In genomic region chr16:4915226-4915761, GRCh38 we compare ENCODE assay signal across 15 cellular contexts. TPM values are rescaled to one million over a fixed set of nuclear protein-coding genes. Genes with fewer than 3 reads are reported as not detected.
DNase-seq lines count a peak whose midpoint lies in the region; ATAC-seq and TF ChIP-seq lines count a peak whose summit lies in the region.
"Had no signal": no experiment of that assay in that cellular context is flagged by ENCODE, and none has a peak within 500 bp of the region (broad histone marks: within the 10 kb centered on the region; RNA-seq: fewer than 3 reads in every experiment).

No MANE protein-coding gene starts in this region.

- BruUV-seq in MCF 10A (replicated peaks; lab: Mats Ljungman, UMichigan), result no TSS peak

- H3K4me3 Mint-ChIP-seq in MCF 10A (ENCODE audit: unreplicated experiment) (no peak overlapping the region), progenitor cell of endocrine pancreas (ENCODE audit: low read depth) (no peak overlapping the region)
- H3K4me3 Mint-ChIP-seq in stimulated activated naive CD8-positive, alpha-beta T cell treated with anti-CD3 and anti-CD28 coated beads, Interleukin-15, amount 100 ng/mL, for 72 hours, result no peak overlapping the region
- H3K4me3 Mint-ChIP-seq: activated T-helper 17 cell treated with anti-CD3 and anti-CD28 coated beads, Interleukin-2, amount 50 U/mL, for 72 hours; CD8-positive, alpha-beta T cell; IgD-negative memory B cell had no signal

- intact Hi-C loops in MCF 10A (cut with micrococcal nuclease), result no loop called here

- POLR2A ChIA-PET in MCF 10A (lab: Yijun Ruan, JAX), result interaction anchor here (0.6 to 0.9 kb wide), 5 partner anchors 30 to 700 kb away, joined by 3 to 5 read pairs (median 3); no protein-coding TSS in a partner anchor

- DNase-seq in AG20443 (ENCODE audit: low spot score) (peak; percentile 77), LHCN-M2 (ENCODE audit: low read depth) (peak; percentile 100), MCF 10A (ENCODE audit: unreplicated experiment) (peak; percentile 34), myocyte (ENCODE audit: low read depth) (peak; percentile 100), coronary artery (ENCODE audit: low spot score) (no peak), progenitor cell of endocrine pancreas (ENCODE audit: low spot score, unreplicated experiment) (no peak)
- DNase-seq in stimulated activated naive CD8-positive, alpha-beta T cell treated with anti-CD3 and anti-CD28 coated beads, Interleukin-15, amount 100 ng/mL, for 72 hours, result no peak
- DNase-seq: CD8-positive, alpha-beta T cell; colonic mucosa; hypothalamus; small intestine had no signal

- H3K9me3 Mint-ChIP-seq in MCF 10A (ENCODE audit: unreplicated experiment), result no peaks in the 10 kb centered on the region
- H3K9me3 Mint-ChIP-seq in stimulated activated naive CD8-positive, alpha-beta T cell treated with anti-CD3 and anti-CD28 coated beads, Interleukin-15, amount 100 ng/mL, for 72 hours, result no peaks in the 10 kb centered on the region
- no peaks in the 10 kb centered on the region for H3K9me3 Mint-ChIP-seq in progenitor cell of endocrine pancreas (ENCODE audit: low read depth)
- H3K9me3 Mint-ChIP-seq: activated T-helper 17 cell treated with anti-CD3 and anti-CD28 coated beads, Interleukin-2, amount 50 U/mL, for 72 hours; CD8-positive, alpha-beta T cell had no signal

- H3K36me3 Mint-ChIP-seq in MCF 10A (ENCODE audit: insufficient read depth, unreplicated experiment) (peaks cover 44% of the 10 kb centered on the region), progenitor cell of endocrine pancreas (ENCODE audit: insufficient read depth) (peaks cover 2% of the 10 kb centered on the region)
- H3K36me3 Mint-ChIP-seq: CD8-positive, alpha-beta T cell had no signal

- peaks cover 23% of the 10 kb centered on the region for H3K4me1 Mint-ChIP-seq in MCF 10A (ENCODE audit: insufficient read depth, unreplicated experiment)
- H3K4me1 Mint-ChIP-seq in stimulated activated naive CD8-positive, alpha-beta T cell treated with anti-CD3 and anti-CD28 coated beads, Interleukin-15, amount 100 ng/mL, for 72 hours, result no peaks in the 10 kb centered on the region
- H3K4me1 Mint-ChIP-seq in progenitor cell of endocrine pancreas (ENCODE audit: low read depth), result peaks cover 8% of the 10 kb centered on the region
- H3K4me1 Mint-ChIP-seq: activated T-helper 17 cell treated with anti-CD3 and anti-CD28 coated beads, Interleukin-2, amount 50 U/mL, for 72 hours; IgD-negative memory B cell had no signal

- TF ChIP-seq CTCF in MCF 10A (IDR thresholded peaks at IDR 0.05; ENCODE audit: unreplicated experiment), result no peak
- TF ChIP-seq CTCF in coronary artery (IDR thresholded peaks at IDR 0.05), result no peak
- no peak for TF ChIP-seq CTCF in progenitor cell of endocrine pancreas (IDR thresholded peaks at IDR 0.05; ENCODE audit: unreplicated experiment)

- H3K27ac Mint-ChIP-seq in MCF 10A (ENCODE audit: low read depth, unreplicated experiment) (no peak overlapping the region), progenitor cell of endocrine pancreas (no peak overlapping the region)
- no peak overlapping the region for H3K27ac Mint-ChIP-seq in stimulated activated naive CD8-positive, alpha-beta T cell treated with anti-CD3 and anti-CD28 coated beads, Interleukin-15, amount 100 ng/mL, for 72 hours
- H3K27ac Mint-ChIP-seq: activated T-helper 17 cell treated with anti-CD3 and anti-CD28 coated beads, Interleukin-2, amount 50 U/mL, for 72 hours; CD8-positive, alpha-beta T cell; IgD-negative memory B cell had no signal

- no peak for ATAC-seq in stimulated activated naive CD8-positive, alpha-beta T cell treated with anti-CD3 and anti-CD28 coated beads, Interleukin-15, amount 100 ng/mL, for 72 hours
- ATAC-seq in GM18873 (IDR thresholded peaks at IDR 0.05; ENCODE audit: low FRiP score, unreplicated experiment), result no peak
- ATAC-seq: activated T-helper 17 cell treated with anti-CD3 and anti-CD28 coated beads, Interleukin-2, amount 50 U/mL, for 72 hours; CD8-positive, alpha-beta T cell had no signal

- CTCF ChIA-PET in MCF 10A (lab: Yijun Ruan, JAX), result interaction anchor here (1.3 kb wide), 1 partner anchor 20 kb away, joined by 3 read pairs; no protein-coding TSS in a partner anchor

- H3K4me3 ChIP-seq in coronary artery, result no peak overlapping the region
- H3K4me3 ChIP-seq: colonic mucosa had no signal

- H3K27ac ChIP-seq in coronary artery, result no peak overlapping the region
- H3K27ac ChIP-seq: colonic mucosa had no signal

- H3K27me3 Mint-ChIP-seq in MCF 10A (ENCODE audit: insufficient read depth, unreplicated experiment) (no peaks in the 10 kb centered on the region), progenitor cell of endocrine pancreas (no peaks in the 10 kb centered on the region)
- H3K27me3 Mint-ChIP-seq in stimulated activated naive CD8-positive, alpha-beta T cell treated with anti-CD3 and anti-CD28 coated beads, Interleukin-15, amount 100 ng/mL, for 72 hours, result no peaks in the 10 kb centered on the region
- H3K27me3 Mint-ChIP-seq: activated T-helper 17 cell treated with anti-CD3 and anti-CD28 coated beads, Interleukin-2, amount 50 U/mL, for 72 hours had no signal

RNA-seq across cellular contexts. Expression of gene PPL, which starts 21.7 kb away (rescaled TPM):
- 0.13 and 0.86 TPM in 2 replicates for total RNA-seq in LHCN-M2 (2014; rRNA removed)
- 0.58 TPM for polyA plus RNA-seq in LHCN-M2 (2012)
- total RNA-seq in MCF 10A (2022), result 49.1 and 50.1 TPM in 2 replicates
- 5.9 and 25.4 TPM in 2 replicates for total RNA-seq in myocyte
- 4.0 TPM for polyA plus RNA-seq in myocyte (2012)
- total RNA-seq in progenitor cell of endocrine pancreas, result 62.7 and 64.1 TPM in 2 replicates
- total RNA-seq: activated T-helper 17 cell treated with anti-CD3 and anti-CD28 coated beads, Interleukin-2, amount 50 U/mL, for 72 hours; CD8-positive, alpha-beta T cell; mononuclear cell had no signal

RNA-seq across cellular contexts. Expression of gene SEC14L5, which starts 42.8 kb away (rescaled TPM):
- not detected in 2 replicates for total RNA-seq in LHCN-M2 (2014; rRNA removed)
- polyA plus RNA-seq in LHCN-M2 (2012), result 0.01 TPM
- 0.22 TPM in 1 of 2 replicates, not detected in the other for total RNA-seq in MCF 10A (2022)
- total RNA-seq in myocyte, result 0.16 and 0.68 TPM in 2 replicates
- 0.10 TPM for polyA plus RNA-seq in myocyte (2012)
- total RNA-seq in progenitor cell of endocrine pancreas, result 1.8 and 2.1 TPM in 2 replicates
- total RNA-seq: CD8-positive, alpha-beta T cell had no signal

Comparison
In these comparisons a context has a peak if more than half of its experiments do, and no peak if none do; other contexts are left out.
1. DNase-seq: peak in AG20443 (single experiment), LHCN-M2 (single experiment), MCF 10A (single experiment) and myocyte (single experiment); none in coronary artery (single experiment), stimulated activated naive CD8-positive, alpha-beta T cell treated with anti-CD3 and anti-CD28 coated beads, Interleukin-15, amount 100 ng/mL, for 72 hours (0 of 2) and progenitor cell of endocrine pancreas (single experiment).